ENCODE assay signal across 8 cellular contexts in genomic region chr1:96596226-96596625, GRCh38.
DNase-seq lines count a peak whose midpoint lies in the region; ATAC-seq and TF ChIP-seq lines count a peak whose summit lies in the region.

No MANE protein-coding gene starts in this region.

- no peak for TF ChIP-seq RAD21 in neural cell (conservative IDR thresholded peaks at IDR 0.05)

- peak; percentile 4 for DNase-seq in stimulated activated CD4-positive, alpha-beta T cell treated with anti-CD3 and anti-CD28 coated beads, Interleukin-1b, Interleukin-23, amount 100 ng/mL, for 48 hours
- no peak for DNase-seq in stimulated activated CD4-positive, alpha-beta T cell treated with anti-CD3 and anti-CD28 coated beads, Interleukin-4, amount 100 ng/mL, for 4 hours
- DNase-seq in NCI-H526 (lab: John Stamatoyannopoulos, UW) (peak; percentile 25 to 53), cardiac fibroblast (ENCODE audit: low read depth in 2 of 2) (peak; percentile 31 to 43), pons (ENCODE audit: low spot score) (no peak)
- no peak for DNase-seq in NK-92 treated with Interleukin-12 subunit alpha and Interleukin-12 subunit beta, amount 100 ng/mL, for 24 hours (lab: John Stamatoyannopoulos, UW)

- no peak overlapping the region for H2AFZ ChIP-seq in neural cell (ENCODE audit: low read depth, low read length)

- TF ChIP-seq CTCF in cardiac fibroblast (IDR thresholded peaks at IDR 0.05; ENCODE audit: low read depth, low read length) (peak; percentile 72), neural cell (IDR thresholded peaks at IDR 0.05; ENCODE audit: poor library complexity, severe bottlenecking) (peak; percentile 34)

- no peaks in the 10 kb centered on the region for H3K9me3 ChIP-seq in neural cell (ENCODE audit: low read length)

- H3K9ac ChIP-seq in neural cell (ENCODE audit: low read length) = no peak overlapping the region

- H4K20me1 ChIP-seq in neural cell (ENCODE audit: insufficient read depth) = no peaks in the 10 kb centered on the region

- H3K4me2 ChIP-seq in neural cell (ENCODE audit: low read length) = no peak overlapping the region

- TF ChIP-seq EP300 in neural cell (conservative IDR thresholded peaks at IDR 0.05; ENCODE audit: poor library complexity, severe bottlenecking) = no peak

- H3K4me3 ChIP-seq in cardiac fibroblast (replicated peaks in 1 of 2; ENCODE audit: low read depth in 2 of 2, low read length in 2 of 2) (no peak overlapping the region), neural cell (ENCODE audit: low read length) (no peak overlapping the region)

- peak; percentile 78 for ATAC-seq in HG02623 (IDR thresholded peaks at IDR 0.05; ENCODE audit: unreplicated experiment)

- H3K9me2 ChIP-seq in neural cell (ENCODE audit: insufficient read depth, low read length) = no peaks in the 10 kb centered on the region

- no peaks in the 10 kb centered on the region for H3F3A ChIP-seq in neural cell (ENCODE audit: insufficient read depth, low read length, poor library complexity, severe bottlenecking)

- H3K27me3 ChIP-seq in neural cell (ENCODE audit: insufficient read depth, low read depth, low read length) = no peaks in the 10 kb centered on the region

- H3K27ac ChIP-seq in neural cell (ENCODE audit: low read length) = no peak overlapping the region

- no peaks in the 10 kb centered on the region for H3K36me3 ChIP-seq in neural cell (ENCODE audit: insufficient read depth, low read length)

- no peaks in the 10 kb centered on the region for H3K79me2 ChIP-seq in neural cell (replicated peaks; ENCODE audit: insufficient read depth, low read length)

TF ChIP-seq in neural cell, 6 proteins besides CTCF, POLR2A, EP300 and RAD21:
- no peak for TF ChIP-seq SMC3 (conservative IDR thresholded peaks at IDR 0.05; ENCODE audit: poor library complexity)
- TF ChIP-seq TAF1 (IDR thresholded peaks at IDR 0.05; ENCODE audit: low read depth) = no peak
- TF ChIP-seq REST (IDR thresholded peaks at IDR 0.05; ENCODE audit: borderline replicate concordance) = no peak
- no peak for TF ChIP-seq POLR2AphosphoS5 (IDR thresholded peaks at IDR 0.05)
- no peak for TF ChIP-seq EZH2 (IDR thresholded peaks at IDR 0.05; ENCODE audit: borderline replicate concordance, insufficient read depth, low read length, poor library complexity, severe bottlenecking)
- TF ChIP-seq MXI1 (conservative IDR thresholded peaks at IDR 0.05; ENCODE audit: poor library complexity, severe bottlenecking) = no peak
TF ChIP-seq in neural cell: peak in this region for 0.

Comparison
In these comparisons a context has a peak if more than half of its experiments do, and no peak if none do; other contexts are left out.
1. DNase-seq: peak in stimulated activated CD4-positive, alpha-beta T cell treated with anti-CD3 and anti-CD28 coated beads, Interleukin-1b, Interleukin-23, amount 100 ng/mL, for 48 hours (single experiment), NCI-H526 (2 of 2) and cardiac fibroblast (2 of 2); none in stimulated activated CD4-positive, alpha-beta T cell treated with anti-CD3 and anti-CD28 coated beads, Interleukin-4, amount 100 ng/mL, for 4 hours (0 of 2), pons (single experiment) and NK-92 treated with Interleukin-12 subunit alpha and Interleukin-12 subunit beta, amount 100 ng/mL, for 24 hours (single experiment).